1 cellular context compared by ENCODE assay signal in the genomic region with DNA sequence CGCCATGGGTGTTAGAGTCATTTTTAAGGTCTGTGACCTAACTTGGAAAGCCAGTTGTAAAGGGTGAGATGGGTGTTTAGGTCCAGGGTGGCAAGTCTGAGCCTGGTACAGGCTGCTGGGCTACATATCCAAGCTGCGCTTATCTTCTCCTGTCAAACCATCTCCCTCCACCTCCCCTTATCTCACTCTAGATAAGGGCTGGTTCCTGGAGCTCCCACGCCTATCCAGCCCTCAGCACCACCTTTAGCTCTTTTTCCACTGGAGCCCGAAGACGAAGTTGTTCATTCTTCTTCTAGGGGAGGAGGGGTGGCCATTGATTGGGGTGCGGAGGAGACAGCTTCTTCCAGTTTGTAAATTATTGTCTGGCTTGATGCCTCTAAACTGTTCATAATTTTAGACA.
TF ChIP-seq lines count a peak whose summit lies in the region.

No MANE protein-coding gene starts in this region.

TF ChIP-seq in K562, 482 proteins besides CTCF, POLR2A, EP300 and RAD21 (continued from another document):
- TF ChIP-seq, protein P1, sequence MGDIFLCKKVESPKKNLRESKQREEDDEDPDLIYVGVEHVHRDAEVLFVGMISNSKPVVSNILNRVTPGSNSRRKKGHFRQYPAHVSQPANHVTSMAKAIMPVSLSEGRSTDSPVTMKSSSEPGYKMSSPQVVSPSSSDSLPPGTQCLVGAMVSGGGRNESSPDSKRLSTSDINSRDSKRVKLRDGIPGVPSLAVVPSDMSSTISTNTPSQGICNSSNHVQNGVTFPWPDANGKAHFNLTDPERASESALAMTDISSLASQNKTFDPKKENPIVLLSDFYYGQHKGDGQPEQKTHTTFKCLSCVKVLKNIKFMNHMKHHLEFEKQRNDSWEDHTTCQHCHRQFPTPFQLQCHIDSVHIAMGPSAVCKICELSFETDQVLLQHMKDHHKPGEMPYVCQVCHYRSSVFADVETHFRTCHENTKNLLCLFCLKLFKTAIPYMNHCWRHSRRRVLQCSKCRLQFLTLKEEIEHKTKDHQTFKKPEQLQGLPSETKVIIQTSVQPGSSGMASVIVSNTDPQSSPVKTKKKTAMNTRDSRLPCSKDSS (IDR thresholded peaks at IDR 0.05; ENCODE audit: low read depth, partially characterized antibody) = no peak
- peak; percentile 32; the same call in 1 of the 2 replicates for TF ChIP-seq L3MBTL2 (IDR thresholded peaks at IDR 0.05)
- TF ChIP-seq ATF6 (CRISPR knock-in tag; IDR thresholded peaks at IDR 0.05) = no peak
- peak; percentile 64; the same call in 1 of the 2 replicates for TF ChIP-seq ZEB2 (IDR thresholded peaks at IDR 0.05)
TF ChIP-seq in K562: peak in this region for 17.
